In the genomic region with DNA sequence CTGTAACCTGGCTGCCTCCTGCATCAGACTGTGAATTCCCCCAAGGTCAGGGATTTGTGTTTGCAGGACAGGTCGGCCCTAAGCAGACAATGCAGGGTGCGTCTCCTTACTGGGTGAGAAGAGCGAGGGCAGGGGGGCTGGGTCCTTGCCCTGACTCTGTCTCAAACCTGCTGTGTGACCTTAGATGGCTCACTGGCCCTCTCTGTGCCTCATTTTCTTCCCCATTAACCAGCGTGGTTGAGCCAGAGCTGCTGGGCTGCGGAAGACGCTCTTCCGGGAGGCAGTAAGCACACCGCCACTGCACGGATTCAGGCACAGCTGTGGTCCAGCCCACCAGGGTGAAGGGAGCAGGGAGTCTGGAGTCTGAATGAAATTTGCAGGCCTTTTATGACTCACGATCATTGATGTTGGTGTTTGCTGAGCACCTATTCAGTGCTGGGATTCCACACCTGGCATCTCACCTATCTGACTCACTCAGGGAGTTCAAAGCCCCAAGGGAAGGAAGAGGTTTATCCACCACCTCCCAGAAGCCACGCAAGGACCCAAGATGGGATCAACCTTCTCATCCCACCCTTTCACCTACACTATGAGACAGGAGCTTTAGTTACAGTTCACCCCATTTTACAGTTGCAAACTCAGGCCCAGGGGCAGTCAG, we compare ENCODE assay signal across 1 cellular context.
TF ChIP-seq lines count a peak whose summit lies in the region.

No MANE protein-coding gene starts in this region.

TF ChIP-seq in H1, 55 proteins besides CTCF, POLR2A, EP300 and RAD21:
- TF ChIP-seq EZH2 (IDR thresholded peaks at IDR 0.05; ENCODE audit: low read depth, low read length, severe bottlenecking), result no peak
- TF ChIP-seq, protein P1, sequence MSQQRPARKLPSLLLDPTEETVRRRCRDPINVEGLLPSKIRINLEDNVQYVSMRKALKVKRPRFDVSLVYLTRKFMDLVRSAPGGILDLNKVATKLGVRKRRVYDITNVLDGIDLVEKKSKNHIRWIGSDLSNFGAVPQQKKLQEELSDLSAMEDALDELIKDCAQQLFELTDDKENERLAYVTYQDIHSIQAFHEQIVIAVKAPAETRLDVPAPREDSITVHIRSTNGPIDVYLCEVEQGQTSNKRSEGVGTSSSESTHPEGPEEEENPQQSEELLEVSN (IDR thresholded peaks at IDR 0.05), result no peak
- no peak for TF ChIP-seq JUND (IDR thresholded peaks at IDR 0.05; ENCODE audit: low read length)
- no peak for TF ChIP-seq ASH2L (IDR thresholded peaks at IDR 0.05; ENCODE audit: low read length)
- TF ChIP-seq KDM1A (IDR thresholded peaks at IDR 0.05; ENCODE audit: borderline replicate concordance, low read length), result no peak
TF ChIP-seq in H1: peak in this region for 0.
